ENCODE assay signal across 20 cellular contexts in genomic region chr22:30241576-30242371, GRCh38. TPM values are rescaled to one million over a fixed set of nuclear protein-coding genes. Genes with fewer than 3 reads are reported as not detected.
A peak's percentile ranks its signal among the peaks of the same experiment; 100 is the strongest.
DNase-seq lines count a peak whose midpoint lies in the region; ATAC-seq and TF ChIP-seq lines count a peak whose summit lies in the region.
"Had no signal": no experiment of that assay in that cellular context is flagged by ENCODE, and none has a peak within 500 bp of the region (broad histone marks: within the 10 kb centered on the region; RNA-seq: fewer than 3 reads in every experiment).

No MANE protein-coding gene starts in this region.

- H3K27ac Mint-ChIP-seq in activated CD4-positive, alpha-beta memory T cell treated with anti-CD3 and anti-CD28 coated beads, Interleukin-2, amount 10 ng/mL, durations not matched to agents 7 days and 5 days = peak overlapping the region; percentile 91

- intact Hi-C loops in vagina (cut with DNase I) = no loop called here

- no peaks in the 10 kb centered on the region for H4K20me1 ChIP-seq in hepatocyte (ENCODE audit: insufficient read depth, poor library complexity, severe bottlenecking)
- H4K20me1 ChIP-seq: BLaER1 had no signal

- TF ChIP-seq CTCF in hepatocyte (IDR thresholded peaks at IDR 0.05; ENCODE audit: poor library complexity) (no peak), vagina (IDR thresholded peaks at IDR 0.05) (no peak)

- H3K36me3 Mint-ChIP-seq in activated CD4-positive, alpha-beta memory T cell treated with anti-CD3 and anti-CD28 coated beads, Interleukin-2, amount 10 ng/mL, durations not matched to agents 7 days and 5 days (ENCODE audit: low read depth) = peaks cover 54% of the 10 kb centered on the region

- ATAC-seq in HG03196 (IDR thresholded peaks at IDR 0.05; ENCODE audit: unreplicated experiment) = no peak
- no peak for ATAC-seq in GM21390 (IDR thresholded peaks at IDR 0.05; ENCODE audit: unreplicated experiment)
- ATAC-seq in esophagus mucosa = no peak
- ATAC-seq: activated CD4-positive, CD25-positive, alpha-beta regulatory T cell treated with anti-CD3 and anti-CD28 coated beads, Interleukin-2, amount 50 U/mL, for 24 hours had no signal

- H3K36me3 ChIP-seq in hepatocyte (replicated peaks; ENCODE audit: insufficient read depth, low read depth) (no peaks in the 10 kb centered on the region), vagina (no peaks in the 10 kb centered on the region)
- H3K36me3 ChIP-seq: BLaER1 had no signal

- POLR2A ChIA-PET in activated CD4-positive, alpha-beta memory T cell treated with anti-CD3 and anti-CD28 coated beads, Interleukin-2, amount 10 ng/mL, durations not matched to agents 7 days and 5 days (lab: Charles Lee) = interaction anchor here (0.7 to 4.5 kb wide), 11 partner anchors 22 to 137 kb away, joined by 3 to 16 read pairs (median 3); partner anchors contain the start of gene OSM

- TF ChIP-seq POLR2A in vagina (IDR thresholded peaks at IDR 0.05) = no peak

- no peaks in the 10 kb centered on the region for H3K27me3 Mint-ChIP-seq in activated CD4-positive, alpha-beta memory T cell treated with anti-CD3 and anti-CD28 coated beads, Interleukin-2, amount 10 ng/mL, durations not matched to agents 7 days and 5 days

- H3K4me1 Mint-ChIP-seq in activated CD4-positive, alpha-beta memory T cell treated with anti-CD3 and anti-CD28 coated beads, Interleukin-2, amount 10 ng/mL, durations not matched to agents 7 days and 5 days = peaks cover 67% of the 10 kb centered on the region

- H3K27me3 ChIP-seq in hepatocyte (no peaks in the 10 kb centered on the region), vagina (no peaks in the 10 kb centered on the region)

- H3K79me2 ChIP-seq in hepatocyte = no peaks in the 10 kb centered on the region
- H3K79me2 ChIP-seq: parathyroid adenoma had no signal

- H3K4me3 Mint-ChIP-seq in activated CD4-positive, alpha-beta memory T cell treated with anti-CD3 and anti-CD28 coated beads, Interleukin-2, amount 10 ng/mL, durations not matched to agents 7 days and 5 days = peak overlapping the region; percentile 95

- H3K4me3 ChIP-seq in hepatocyte = no peak overlapping the region
- no peak overlapping the region for H3K4me3 ChIP-seq in vagina
- H3K4me3 ChIP-seq: BLaER1 had no signal

- no peak overlapping the region for H2AFZ ChIP-seq in hepatocyte
- H2AFZ ChIP-seq: parathyroid adenoma had no signal

- H3K9me3 ChIP-seq in hepatocyte (ENCODE audit: low read depth) = no peaks in the 10 kb centered on the region
- no peaks in the 10 kb centered on the region for H3K9me3 ChIP-seq in vagina
- H3K9me3 ChIP-seq: BLaER1 had no signal

- no peak overlapping the region for H3K4me2 ChIP-seq in hepatocyte
- H3K4me2 ChIP-seq: BLaER1, KMS-11 had no signal

- DNase-seq in stimulated activated CD4-positive, alpha-beta T cell treated with anti-CD3 and anti-CD28 coated beads, Interleukin-12 subunit alpha, Interleukin-12 subunit beta, amount 100 ng/mL, for 4 hours = peak; percentile 38
- DNase-seq in stimulated activated CD4-positive, alpha-beta T cell treated with anti-CD3 and anti-CD28 coated beads, Interleukin-4, amount 100 ng/mL, for 1 hour = no peak
- no peak for DNase-seq in activated CD4-positive, alpha-beta memory T cell treated with anti-CD3 and anti-CD28 coated beads, Interleukin-2, amount 10 ng/mL, durations not matched to agents 7 days and 5 days
- DNase-seq in hepatocyte (ENCODE audit: low spot score) (no peak), vagina (ENCODE audit: extremely low spot score in 2 of 2) (no peak)
- DNase-seq: DMS53; effector CD4-positive, alpha-beta T cell; midbrain; NCI-H1417; NCI-H524 treated with DMSO at 0.1 percent for 48 hours had no signal

- CTCF ChIA-PET in activated CD4-positive, alpha-beta memory T cell treated with anti-CD3 and anti-CD28 coated beads, Interleukin-2, amount 10 ng/mL, durations not matched to agents 7 days and 5 days (lab: Charles Lee) = interaction anchor here (1.5 kb wide), 1 partner anchor 21 kb away, joined by 3 read pairs; no protein-coding TSS in a partner anchor

- H3K9me3 Mint-ChIP-seq in activated CD4-positive, alpha-beta memory T cell treated with anti-CD3 and anti-CD28 coated beads, Interleukin-2, amount 10 ng/mL, durations not matched to agents 7 days and 5 days = no peaks in the 10 kb centered on the region

- no peaks in the 10 kb centered on the region for H3K9me2 ChIP-seq in hepatocyte (replicated peaks; ENCODE audit: insufficient read depth)

- H3K27ac ChIP-seq in hepatocyte (peak overlapping the region; percentile 53), vagina (peak overlapping the region; percentile 47)
- H3K27ac ChIP-seq: BLaER1, KMS-11, parathyroid adenoma had no signal

- peaks cover 14% of the 10 kb centered on the region for H3K4me1 ChIP-seq in hepatocyte (ENCODE audit: insufficient read depth)
- peaks cover 39% of the 10 kb centered on the region for H3K4me1 ChIP-seq in vagina
- H3K4me1 ChIP-seq: parathyroid adenoma had no signal

- 80% methylated on average over 15 of the region's 15 CpGs for WGBS in hepatocyte (ENCODE audit: low lambda C conversion rate, missing lambda C conversion rate)

RNA-seq across cellular contexts. Expression of gene LIF, which starts 4.8 kb away (rescaled TPM):
- total RNA-seq in activated CD4-positive, alpha-beta memory T cell treated with anti-CD3 and anti-CD28 coated beads, Interleukin-2, amount 10 ng/mL, durations not matched to agents 7 days and 5 days = 10 to 100 TPM; 94.6 to 94.8 TPM
- total RNA-seq in hepatocyte (13.4 and 21.1 TPM in 2 replicates), vagina (0.49 TPM), esophagus mucosa (0.24 TPM)
- polyA plus RNA-seq in hepatocyte = 8.2 and 14.8 TPM in 2 replicates
- total RNA-seq: temporal lobe had no signal

RNA-seq across cellular contexts. Expression of gene OSM, which starts 24.9 kb away (rescaled TPM):
- 100 to 1,000 TPM; 103 to 107 TPM for total RNA-seq in activated CD4-positive, alpha-beta memory T cell treated with anti-CD3 and anti-CD28 coated beads, Interleukin-2, amount 10 ng/mL, durations not matched to agents 7 days and 5 days
- 0.48 and 1.5 TPM in 2 replicates for total RNA-seq in hepatocyte
- not detected in 2 replicates for polyA plus RNA-seq in hepatocyte
- total RNA-seq in vagina = not detected
- total RNA-seq in esophagus mucosa = 0.28 TPM
- total RNA-seq: bronchial epithelial cell, RPMI7951 had no signal

RNA-seq across cellular contexts. Expression of gene CASTOR1, which starts 47.5 kb away (rescaled TPM):
- 10 to 100 TPM; 14.2 to 14.6 TPM for total RNA-seq in activated CD4-positive, alpha-beta memory T cell treated with anti-CD3 and anti-CD28 coated beads, Interleukin-2, amount 10 ng/mL, durations not matched to agents 7 days and 5 days
- total RNA-seq in hepatocyte (30.9 and 48.0 TPM in 2 replicates), vagina (51.8 TPM), esophagus mucosa (43.7 TPM)
- polyA plus RNA-seq in hepatocyte = 43.5 and 53.5 TPM in 2 replicates

Comparison
In these comparisons a context has a peak if more than half of its experiments do, and no peak if none do; other contexts are left out.
1. RNA of gene OSM, which starts 24.9 kb away (total RNA-seq): 103 to 107 TPM in activated CD4-positive, alpha-beta memory T cell treated with anti-CD3 and anti-CD28 coated beads, Interleukin-2, amount 10 ng/mL, durations not matched to agents 7 days and 5 days; 0.48 to 1.5 TPM in hepatocyte, 0.28 TPM in esophagus mucosa (single experiment) and not detected in vagina (single experiment); every median in the first group is over 10 times any median in the second.